ENCODE assay signal across 1 cellular context in the genomic region with DNA sequence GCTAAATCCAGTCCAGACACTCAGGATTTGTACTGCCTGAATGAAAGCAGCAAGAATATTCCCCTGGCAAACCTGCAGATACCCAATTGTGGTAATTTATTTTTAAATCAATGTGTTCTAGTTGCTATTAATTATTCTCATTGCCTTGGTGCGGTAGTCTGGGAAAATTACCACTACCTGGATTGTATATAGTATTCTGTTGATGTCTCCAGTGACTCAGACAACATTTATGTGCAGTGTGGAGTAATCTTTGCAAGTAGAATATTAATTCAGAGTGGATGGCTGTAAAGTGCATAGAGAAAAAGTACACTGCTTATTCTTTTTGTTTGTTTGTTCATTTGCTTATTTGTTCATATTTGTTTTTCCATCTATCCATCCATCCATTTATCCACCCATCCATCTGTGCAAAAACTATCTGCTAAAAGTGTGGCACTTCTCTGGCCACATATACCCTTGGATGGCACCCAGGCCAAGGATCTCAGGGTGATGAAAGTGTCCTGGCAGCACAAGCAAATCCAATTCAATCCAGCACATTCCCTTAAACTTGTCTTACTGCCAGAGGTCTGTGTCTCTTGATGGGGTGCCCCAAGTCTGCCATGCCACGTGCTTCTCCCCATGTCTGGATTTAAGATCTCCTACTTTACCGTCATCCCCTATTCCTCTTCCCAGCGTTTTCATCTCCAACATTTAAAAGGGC.
TF ChIP-seq lines count a peak whose summit lies in the region.

No MANE protein-coding gene starts in this region.

TF ChIP-seq in H1, 55 proteins besides CTCF, POLR2A, EP300 and RAD21:
- no peak for TF ChIP-seq MAFK (IDR thresholded peaks at IDR 0.05; ENCODE audit: low read depth, low read length)
- TF ChIP-seq YY1 (IDR thresholded peaks at IDR 0.05; ENCODE audit: low read depth, low read length): no peak
- TF ChIP-seq SIRT6 (IDR thresholded peaks at IDR 0.05; ENCODE audit: low read length): no peak
- no peak for TF ChIP-seq RNF2 (IDR thresholded peaks at IDR 0.05; ENCODE audit: borderline replicate concordance, low read depth, low read length, missing control alignments, poor library complexity, severe bottlenecking)
- no peak for TF ChIP-seq SRF (IDR thresholded peaks at IDR 0.05; ENCODE audit: low read depth, low read length)
